8 cellular contexts compared by ENCODE assay signal in genomic region chr7:149624419-149625338, GRCh38.
A peak's percentile ranks its signal among the peaks of the same experiment; 100 is the strongest.
DNase-seq lines count a peak whose midpoint lies in the region; ATAC-seq and TF ChIP-seq lines count a peak whose summit lies in the region.

No MANE protein-coding gene starts in this region.

- H3K27me3 ChIP-seq in IMR-90 (ENCODE audit: control insufficient read depth, insufficient read depth, low read length) (peaks cover 4% of the 10 kb centered on the region; the same call in 1 of the 2 replicates), mucosa of stomach (ENCODE audit: control insufficient read depth, insufficient read depth, low read length) (no peaks in the 10 kb centered on the region)

- H4K20me1 ChIP-seq in IMR-90 (ENCODE audit: insufficient read depth, low read length) (peaks cover 20% of the 10 kb centered on the region), OCI-LY7 (ENCODE audit: insufficient read depth, low read length) (peaks cover 17% of the 10 kb centered on the region)

- peaks cover 5% of the 10 kb centered on the region; the same call in 1 of the 2 replicates for H3K9me1 ChIP-seq in IMR-90 (ENCODE audit: insufficient read depth, low read length)

- peak overlapping the region; percentile 74 for H3K4me3 ChIP-seq in IMR-90 (ENCODE audit: insufficient read depth, low read depth, low read length)
- H3K4me3 ChIP-seq in OCI-LY7 (ENCODE audit: low read depth, low read length, poor library complexity, severe bottlenecking), result peak overlapping the region; percentile 100
- peak overlapping the region; percentile 72 for H3K4me3 ChIP-seq in mucosa of stomach (ENCODE audit: low read length)

- H3K18ac ChIP-seq in IMR-90 (ENCODE audit: low read depth, low read length), result no peak overlapping the region; the same call in 1 of the 2 replicates

- WGBS in IMR-90 (ENCODE audit: extremely low coverage in 2 of 2, insufficient read length in 1 of 2), 2 experiments, result 1% methylated on average over 38 of the region's 97 CpGs; no CpG with 5 or more reads in 1 of the 2 experiments

- H3K27ac ChIP-seq in IMR-90 (ENCODE audit: insufficient read depth, low read length) (peak overlapping the region; percentile 86), OCI-LY7 (ENCODE audit: low read depth, low read length, poor library complexity, severe bottlenecking) (peak overlapping the region; percentile 45)

- peak overlapping the region; percentile 83 for H3K9ac ChIP-seq in IMR-90 (ENCODE audit: low read depth, low read length)
- H3K9ac ChIP-seq in mucosa of stomach (ENCODE audit: low read length), result peak overlapping the region; percentile 94

- H2AK9ac ChIP-seq in IMR-90 (replicated peaks; ENCODE audit: low read depth, low read length, poor library complexity), result peak overlapping the region; percentile 97

- H3K79me1 ChIP-seq in IMR-90 (ENCODE audit: low read depth in 1 of 2, low read length in 2 of 2), result peaks cover 24 to 30% of the 10 kb centered on the region in 2 experiments

- no peak overlapping the region for H2BK20ac ChIP-seq in IMR-90 (ENCODE audit: low read depth, low read length)

- no peak overlapping the region for H3K23ac ChIP-seq in IMR-90 (ENCODE audit: low read depth, low read length)

- H2AK5ac ChIP-seq in IMR-90 (ENCODE audit: low read depth, low read length), result no peak overlapping the region

- H3K36me3 ChIP-seq in IMR-90 (ENCODE audit: control insufficient read depth, insufficient read depth, low read length) (peaks cover 14% of the 10 kb centered on the region), OCI-LY7 (ENCODE audit: insufficient read depth, low read length) (peaks cover 28% of the 10 kb centered on the region), mucosa of stomach (ENCODE audit: control insufficient read depth, insufficient read depth, low read length) (no peaks in the 10 kb centered on the region)

- in situ Hi-C loops in IMR-90 (cut with MboI; ENCODE audit: low sequenced_read_pairs), result no loop called here

- POLR2A ChIA-PET in IMR-90 (lab: Charles Lee; ENCODE audit: unreplicated experiment) (no interaction called here), OCI-LY7 (lab: Charles Lee) (interaction anchor here (0.7 to 1.2 kb wide), 3 partner anchors 26 to 212 kb away, joined by 3 read pairs; no protein-coding TSS in a partner anchor)

- peak overlapping the region; percentile 52 for H3K56ac ChIP-seq in IMR-90 (ENCODE audit: extremely low read depth, insufficient read depth, low read length)

- H3K4ac ChIP-seq in IMR-90 (ENCODE audit: low read depth, low read length), result peak overlapping the region; percentile 66

- intact Hi-C loops in IMR-90 (cut with micrococcal nuclease) (loop anchor here (1.0 to 10.0 kb wide), 6 partner anchors 90 to 362 kb away; partner anchors contain the start of genes ZNF777 and ZNF783), OCI-LY7 (cut with micrococcal nuclease; ENCODE audit: unreplicated experiment) (loop anchor here (1.0 to 10.0 kb wide), 6 partner anchors 88 to 1610 kb away; partner anchors contain the start of genes CHPF2 and ZNF783)

- peak; percentile 22; the same call in 1 of the 2 replicates for TF ChIP-seq RAD21 in IMR-90 (IDR thresholded peaks at IDR 0.05; ENCODE audit: low read length)

- no peak overlapping the region for H3K14ac ChIP-seq in IMR-90 (replicated peaks; ENCODE audit: low read depth, low read length)

- TF ChIP-seq CTCF in IMR-90 (conservative IDR thresholded peaks at IDR 0.05; ENCODE audit: low read depth, low read length) (peak; percentile 84), OCI-LY7 (conservative IDR thresholded peaks at IDR 0.05; ENCODE audit: low read length) (peak; percentile 76)

- H4K8ac ChIP-seq in IMR-90 (ENCODE audit: low read depth in 2 of 2, low read length in 2 of 2), result peak overlapping the region; percentile 89

- peaks cover 3% of the 10 kb centered on the region; the same call in 1 of the 2 replicates for H3K4me1 ChIP-seq in IMR-90 (ENCODE audit: control insufficient read depth, insufficient read depth, low read length)
- H3K4me1 ChIP-seq in OCI-LY7 (ENCODE audit: insufficient read depth, low read length, poor library complexity, severe bottlenecking), result peaks cover 26% of the 10 kb centered on the region
- peaks cover 20% of the 10 kb centered on the region for H3K4me1 ChIP-seq in mucosa of stomach (ENCODE audit: control insufficient read depth, insufficient read depth, low read length)

- H3K9me3 ChIP-seq in IMR-90 (ENCODE audit: control insufficient read depth, insufficient read depth, low read length) (no peaks in the 10 kb centered on the region), OCI-LY7 (ENCODE audit: low read length) (no peaks in the 10 kb centered on the region), mucosa of stomach (ENCODE audit: control insufficient read depth, low read length) (no peaks in the 10 kb centered on the region)

- H3K79me2 ChIP-seq in OCI-LY7 (ENCODE audit: insufficient read depth, low read depth, low read length), result peaks cover 25% of the 10 kb centered on the region

- H3K9me2 ChIP-seq in OCI-LY7 (ENCODE audit: insufficient read depth, low read length), result no peaks in the 10 kb centered on the region

- H2BK15ac ChIP-seq in IMR-90 (ENCODE audit: low read depth, low read length), result no peak overlapping the region

- CTCF ChIA-PET in IMR-90 (lab: Yijun Ruan, JAX), result interaction anchor here (0.6 to 1.4 kb wide), 3 partner anchors 20 to 144 kb away, joined by 3 to 4 read pairs (median 3); no protein-coding TSS in a partner anchor
- CTCF ChIA-PET in OCI-LY7 (lab: Charles Lee; ENCODE audit: unreplicated experiment), result interaction anchor here (0.7 kb wide), 1 partner anchor 165 kb away, joined by 3 read pairs; no protein-coding TSS in a partner anchor

- H2BK120ac ChIP-seq in IMR-90 (ENCODE audit: low read depth, low read length), result peak overlapping the region; percentile 75

- ATAC-seq in GM21529 (IDR thresholded peaks at IDR 0.05; ENCODE audit: unreplicated experiment) (peak; percentile 89), IMR-90 (ENCODE audit: low read depth) (peak; percentile 93)

- H4K5ac ChIP-seq in IMR-90 (ENCODE audit: low read depth, low read length), result peak overlapping the region; percentile 87

- peak overlapping the region; percentile 79 for H4K91ac ChIP-seq in IMR-90 (ENCODE audit: insufficient read depth, low read depth, low read length)

- peak overlapping the region; percentile 75 for H2BK5ac ChIP-seq in IMR-90 (ENCODE audit: low read depth, low read length, poor library complexity, severe bottlenecking)

- H3K4me2 ChIP-seq in IMR-90 (ENCODE audit: low read depth, low read length), result peak overlapping the region; percentile 72
- peak overlapping the region; percentile 74 for H3K4me2 ChIP-seq in OCI-LY7 (ENCODE audit: low read length)

- H2AFZ ChIP-seq in IMR-90 (replicated peaks; ENCODE audit: low read length, poor library complexity), result peak overlapping the region; percentile 100
- H2AFZ ChIP-seq in OCI-LY7 (ENCODE audit: low read length), result peak overlapping the region; percentile 93

- BruUV-seq in IMR-90 (replicated peaks; lab: Mats Ljungman, UMichigan) (no TSS peak), OCI-LY7 (replicated peaks; lab: Mats Ljungman, UMichigan) (no TSS peak)

- TF ChIP-seq POLR2A in IMR-90 (IDR thresholded peaks at IDR 0.05; ENCODE audit: low read depth, low read length) (peak; percentile 87), erythroblast (IDR thresholded peaks at IDR 0.05; ENCODE audit: low read length) (peak; percentile 89)

- dilution Hi-C loops in IMR-90 (cut with HindIII; ENCODE audit: low sequenced_read_pairs, unreplicated experiment), result no loop called here

- DNase-seq in DMS153 treated with DMSO at 0.1 percent for 48 hours (lab: John Stamatoyannopoulos, UW; ENCODE audit: unreplicated experiment) (peak; percentile 77), IMR-90 (peak; percentile 91), OCI-LY7 (ENCODE audit: low spot score) (peak; percentile 93), activated T-cell treated with anti-CD3 and anti-CD28 coated beads for 48 hours (ENCODE audit: low read depth) (peak; percentile 94), erythroblast (lab: John Stamatoyannopoulos, UW) (peak; percentile 98)
- peak; percentile 94 for DNase-seq in stimulated activated CD8-positive, alpha-beta memory T cell treated with anti-CD3 and anti-CD28 coated beads, Interleukin-4, amount 100 ng/mL, for 48 hours

TF ChIP-seq in IMR-90, 13 proteins besides CTCF, POLR2A, EP300 and RAD21:
- TF ChIP-seq MAZ (IDR thresholded peaks at IDR 0.05; ENCODE audit: borderline replicate concordance, low read depth, low read length) (peak; percentile 74; the same call in 1 of the 2 replicates), USF2 (IDR thresholded peaks at IDR 0.05; ENCODE audit: low read depth, low read length) (peak; percentile 48; the same call in 1 of the 2 replicates), NFE2L2 (IDR thresholded peaks at IDR 0.05; ENCODE audit: low read depth, low read length) (no peak), CEBPB (IDR thresholded peaks at IDR 0.05; ENCODE audit: low read depth, low read length) (peak; percentile 90), SMC3 (IDR thresholded peaks at IDR 0.05; ENCODE audit: low read depth, low read length) (no peak), MXI1 (IDR thresholded peaks at IDR 0.05; ENCODE audit: borderline replicate concordance, low read depth, low read length) (peak; percentile 81; the same call in 1 of the 2 replicates), FOS (IDR thresholded peaks at IDR 0.05; ENCODE audit: low read depth, low read length) (no peak), BHLHE40 (IDR thresholded peaks at IDR 0.05; ENCODE audit: low read depth, low read length) (peak; percentile 46; the same call in 1 of the 2 replicates)

Comparison
In these comparisons a context has a peak if more than half of its experiments do, and no peak if none do; other contexts are left out.
1. Peak in every context shown above with its lines: DNase-seq, ATAC-seq, H3K4me3 ChIP-seq and H3K27ac ChIP-seq.